ENCODE assay signal across 1 cellular context in the genomic region with DNA sequence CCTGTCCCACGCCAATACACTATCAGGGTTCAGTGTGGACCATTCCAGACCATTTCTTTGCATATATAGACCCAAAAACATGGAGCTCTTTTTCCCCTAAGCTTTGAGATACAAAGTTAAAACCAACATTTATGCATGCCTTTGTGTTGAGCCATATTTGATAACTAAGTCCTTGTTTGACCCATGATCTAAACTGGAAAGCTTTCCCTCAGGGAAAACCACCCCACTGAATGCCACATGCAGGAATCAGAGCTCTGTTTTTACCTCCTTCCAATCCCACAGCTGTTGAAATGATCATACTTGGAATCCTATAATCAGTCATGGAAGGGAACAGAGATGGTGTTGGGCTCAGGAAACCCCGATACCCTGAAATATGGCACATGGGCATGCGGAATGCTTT.
TF ChIP-seq lines count a peak whose summit lies in the region.

No MANE protein-coding gene starts in this region.

TF ChIP-seq in K562, 482 proteins besides CTCF, POLR2A, EP300 and RAD21:
- no peak for TF ChIP-seq GTF2F1 (IDR thresholded peaks at IDR 0.05; ENCODE audit: low read depth, low read length)
- peak; percentile 60 for TF ChIP-seq CBX8 (IDR thresholded peaks at IDR 0.05; ENCODE audit: borderline replicate concordance, extremely low read depth, low read depth, low read length, poor library complexity, severe bottlenecking)
